17 cellular contexts compared by ENCODE assay signal in the genomic region with DNA sequence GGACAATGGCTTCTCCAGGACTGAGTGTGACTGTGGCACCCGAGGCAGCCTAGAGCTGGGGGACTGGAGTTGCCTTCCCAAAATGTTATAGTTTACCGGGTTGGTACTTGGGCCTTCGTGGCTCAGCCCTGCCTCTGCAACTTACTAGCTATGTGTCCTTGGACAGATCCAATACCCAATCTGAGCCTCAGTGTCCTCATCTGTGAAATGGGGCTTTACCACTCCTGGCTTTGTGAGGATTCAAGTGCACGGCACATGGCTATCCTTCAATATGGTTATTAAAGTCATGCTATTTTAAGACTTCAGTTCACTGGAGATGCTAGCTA. TPM values are rescaled to one million over a fixed set of nuclear protein-coding genes. Genes with fewer than 3 reads are reported as not detected.
"Had no signal": no experiment of that assay in that cellular context is flagged by ENCODE, and none has a peak within 500 bp of the region (broad histone marks: within the 10 kb centered on the region; RNA-seq: fewer than 3 reads in every experiment).

No MANE protein-coding gene starts in this region.

- FAIRE-seq: colon had no signal

- H3K27me3 ChIP-seq: foreskin keratinocyte, tibial artery had no signal

- H3K4me1 ChIP-seq: uterus had no signal

- H3K27ac Mint-ChIP-seq: dendritic cell treated with granulocyte-macrophage colony-stimulating factor and Interleukin-4, amounts not matched to agents 40 ng/mL and 50 ng/mL, for 4 days; naive thymus-derived CD8-positive, alpha-beta T cell had no signal

- H3K4me3 ChIP-seq: sigmoid colon, skin epidermis, tibial artery, upper lobe of left lung, uterus had no signal

- H3K4me3 Mint-ChIP-seq: dendritic cell treated with granulocyte-macrophage colony-stimulating factor and Interleukin-4, amounts not matched to agents 40 ng/mL and 50 ng/mL, for 4 days had no signal

- H3K27ac ChIP-seq: foreskin keratinocyte, sigmoid colon, tibial artery, upper lobe of left lung, uterus had no signal

- H3K9me3 ChIP-seq: sigmoid colon, tibial artery, upper lobe of left lung, uterus had no signal

- H3K36me3 ChIP-seq: sigmoid colon, upper lobe of left lung, uterus had no signal

- DNase-seq: foreskin keratinocyte; mammary epithelial cell; naive thymus-derived CD8-positive, alpha-beta T cell; posterior cingulate gyrus; sigmoid colon; stimulated activated CD4-positive, alpha-beta T cell treated with anti-CD3 and anti-CD28 coated beads, Interleukin-2, amount 100 ng/mL, for 24 hours; stimulated activated CD4-positive, alpha-beta T cell treated with anti-CD3 and anti-CD28 coated beads, Interleukin-4, amount 100 ng/mL, for 4 hours; stimulated activated naive CD4-positive, alpha-beta T cell treated with Interleukin-2 at 50 U/mL for 16 hours; tibial artery; uterus had no signal

- H3K9me3 Mint-ChIP-seq: dendritic cell treated with granulocyte-macrophage colony-stimulating factor and Interleukin-4, amounts not matched to agents 40 ng/mL and 50 ng/mL, for 4 days had no signal

- ATAC-seq: foreskin keratinocyte; left lobe of liver; naive thymus-derived CD8-positive, alpha-beta T cell had no signal

RNA-seq across cellular contexts. Expression of a gene that starts 9.6 kb away (rescaled TPM):
- total RNA-seq: mesenteric fat pad; naive thymus-derived CD8-positive, alpha-beta T cell; sigmoid colon; temporal lobe had no signal
- polyA plus RNA-seq: naive thymus-derived CD8-positive, alpha-beta T cell; sigmoid colon had no signal
